In the genomic region with DNA sequence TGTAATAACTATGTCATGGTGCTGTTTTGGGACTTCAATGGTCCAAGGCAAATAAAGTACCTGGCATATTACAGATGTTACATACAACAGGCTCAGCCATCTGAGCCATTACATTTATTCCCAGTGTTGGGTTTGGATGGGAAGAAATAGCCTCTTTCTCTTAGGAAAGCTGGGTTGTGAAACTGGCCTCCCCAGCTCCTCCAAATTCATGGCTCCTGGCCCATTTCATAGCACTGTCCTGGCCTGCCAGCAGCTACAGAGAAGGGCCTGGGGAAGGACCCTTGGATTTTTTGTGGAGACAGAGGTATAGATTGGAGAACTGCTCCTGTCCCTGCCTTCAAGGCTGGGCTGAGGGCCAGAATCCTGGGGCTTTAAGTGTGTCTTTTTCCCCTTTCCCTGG, we compare ENCODE assay signal across 22 cellular contexts. TPM values are rescaled to one million over a fixed set of nuclear protein-coding genes. Genes with fewer than 3 reads are reported as not detected.
"Had no signal": no experiment of that assay in that cellular context is flagged by ENCODE, and none has a peak within 500 bp of the region (broad histone marks: within the 10 kb centered on the region; RNA-seq: fewer than 3 reads in every experiment).

No MANE protein-coding gene starts in this region.

- H3K27ac Mint-ChIP-seq: dendritic cell treated with granulocyte-macrophage colony-stimulating factor and Interleukin-4, amounts not matched to agents 40 ng/mL and 50 ng/mL, for 4 days; effector memory CD8-positive, alpha-beta T cell; immature natural killer cell; naive thymus-derived CD8-positive, alpha-beta T cell had no signal

- H3K36me3 Mint-ChIP-seq: immature natural killer cell had no signal

- H3K27me3 ChIP-seq: cardiac muscle cell, esophagus muscularis mucosa, gastroesophageal sphincter, right lobe of liver, thyroid gland, upper lobe of left lung, uterus had no signal

- H3K4me1 Mint-ChIP-seq: immature natural killer cell; naive thymus-derived CD8-positive, alpha-beta T cell had no signal

- H3K4me3 ChIP-seq: cardiac muscle cell, esophagus muscularis mucosa, gastroesophageal sphincter, mucosa of descending colon, right lobe of liver, suprapubic skin, thyroid gland, upper lobe of left lung, uterus had no signal

- H3K36me3 ChIP-seq: cardiac muscle cell, esophagus muscularis mucosa, gastroesophageal sphincter, right lobe of liver, suprapubic skin, thyroid gland, upper lobe of left lung, uterus had no signal

- H3K27ac ChIP-seq: epithelial cell of prostate, esophagus muscularis mucosa, gastroesophageal sphincter, right lobe of liver, suprapubic skin, uterus had no signal

- H3K9me3 Mint-ChIP-seq: dendritic cell treated with granulocyte-macrophage colony-stimulating factor and Interleukin-4, amounts not matched to agents 40 ng/mL and 50 ng/mL, for 4 days; effector memory CD8-positive, alpha-beta T cell had no signal

- H3K4me3 Mint-ChIP-seq: dendritic cell treated with granulocyte-macrophage colony-stimulating factor and Interleukin-4, amounts not matched to agents 40 ng/mL and 50 ng/mL, for 4 days; effector memory CD8-positive, alpha-beta T cell; immature natural killer cell; naive thymus-derived CD8-positive, alpha-beta T cell had no signal

- H3K4me1 ChIP-seq: right lobe of liver, suprapubic skin, upper lobe of left lung, uterus had no signal

- ATAC-seq: effector memory CD8-positive, alpha-beta T cell; gastroesophageal sphincter; left colon; mucosa of descending colon; naive thymus-derived CD8-positive, alpha-beta T cell; right lobe of liver had no signal

- H3K9me3 ChIP-seq: mucosa of descending colon, right lobe of liver, suprapubic skin, thyroid gland, upper lobe of left lung had no signal

- DNase-seq: cerebellar nuclear complex; effector memory CD8-positive, alpha-beta T cell; foreskin fibroblast; glutamatergic neuron; immature natural killer cell; kidney; left colon; mammary epithelial cell; mucosa of descending colon; naive thymus-derived CD8-positive, alpha-beta T cell; occipital lobe; stimulated activated naive CD4-positive, alpha-beta T cell treated with Interleukin-2 at 50 U/mL for 16 hours; upper lobe of left lung had no signal

RNA-seq across cellular contexts. Expression of a gene that starts 18.0 kb away (rescaled TPM):
- total RNA-seq: naive thymus-derived CD8-positive, alpha-beta T cell had no signal
- polyA plus RNA-seq: immature natural killer cell; naive thymus-derived CD8-positive, alpha-beta T cell had no signal
